ENCODE assay signal across 9 cellular contexts in the genomic region with DNA sequence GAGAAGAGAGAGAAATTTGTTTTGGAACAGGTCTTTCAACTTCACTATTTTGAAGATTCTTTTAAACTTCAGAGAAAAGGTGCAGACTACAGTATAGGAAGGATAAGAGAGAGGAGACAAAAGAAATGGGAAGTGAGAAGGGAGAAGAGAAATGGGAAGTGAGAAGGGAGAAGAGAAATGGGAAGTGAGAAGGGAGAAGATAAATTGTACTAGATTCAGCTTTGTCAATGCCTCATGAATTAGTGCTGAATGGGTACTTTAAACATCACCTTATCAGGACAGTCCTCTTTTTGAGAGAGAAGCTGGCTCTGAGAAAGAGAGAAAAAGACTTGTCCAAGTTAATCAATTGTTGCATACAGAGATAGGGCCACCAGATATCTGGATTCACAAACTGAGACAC. TPM values are rescaled to one million over a fixed set of nuclear protein-coding genes. Genes with fewer than 3 reads are reported as not detected.
DNase-seq lines count a peak whose midpoint lies in the region; ATAC-seq, FAIRE-seq and TF ChIP-seq lines count a peak whose summit lies in the region.
"Had no signal": no experiment of that assay in that cellular context is flagged by ENCODE, and none has a peak within 500 bp of the region (broad histone marks: within the 10 kb centered on the region; RNA-seq: fewer than 3 reads in every experiment).

No MANE protein-coding gene starts in this region.

- ATAC-seq in GM18907 (IDR thresholded peaks at IDR 0.05; ENCODE audit: unreplicated experiment) (peak; percentile 8), HG03139 (IDR thresholded peaks at IDR 0.05; ENCODE audit: unreplicated experiment) (peak; percentile 2), GM18519 (IDR thresholded peaks at IDR 0.05; ENCODE audit: low FRiP score, unreplicated experiment) (no peak), sciatic nerve (no peak)
- no peak for ATAC-seq in natural killer cell treated with Interleukin-12 subunit alpha and Interleukin-12 subunit beta and Interleukin-15 and Interleukin-18, amount 100 ng/mL, for 72 hours
- ATAC-seq: K562 had no signal

- DNase-seq in bronchial epithelial cell (ENCODE audit: low read depth) = no peak
- no peak for DNase-seq in natural killer cell treated with Interleukin-12 subunit alpha and Interleukin-12 subunit beta and Interleukin-15 and Interleukin-18, amount 100 ng/mL, for 72 hours (ENCODE audit: low spot score)
- no peak for DNase-seq in NCI-H82 (lab: John Stamatoyannopoulos, UW)
- no peak for DNase-seq in sciatic nerve (ENCODE audit: low spot score)
- DNase-seq in kidney glomerular epithelial cell (lab: John Stamatoyannopoulos, UW) = no peak

- peaks cover 7% of the 10 kb centered on the region for H3K36me3 Mint-ChIP-seq in natural killer cell treated with Interleukin-12 subunit alpha and Interleukin-12 subunit beta and Interleukin-15 and Interleukin-18, amount 100 ng/mL, for 72 hours

- FAIRE-seq in bronchial epithelial cell (lab: Jason Lieb, UNC) = no peak
- FAIRE-seq: K562 had no signal

- peaks cover 3 to 6% of the 10 kb centered on the region in 2 donors for H3K4me1 Mint-ChIP-seq in natural killer cell treated with Interleukin-12 subunit alpha and Interleukin-12 subunit beta and Interleukin-15 and Interleukin-18, amount 100 ng/mL, for 72 hours (ENCODE audit: low read depth in 2 of 2)

- no peaks in the 10 kb centered on the region for H3K27me3 ChIP-seq in bronchial epithelial cell (ENCODE audit: control insufficient read depth, insufficient read depth, low read length)

- intact Hi-C loops in sciatic nerve (cut with DNase I) = no loop called here

- no peak for TF ChIP-seq CTCF in bronchial epithelial cell (IDR thresholded peaks at IDR 0.05; ENCODE audit: insufficient read depth, low read length, severe bottlenecking)

- H3K36me3 ChIP-seq in bronchial epithelial cell (ENCODE audit: control insufficient read depth, insufficient read depth, low read length) = no peaks in the 10 kb centered on the region

- H3K27ac Mint-ChIP-seq in natural killer cell treated with Interleukin-12 subunit alpha and Interleukin-12 subunit beta and Interleukin-15 and Interleukin-18, amount 100 ng/mL, for 72 hours = no peak overlapping the region

- H3K4me3 Mint-ChIP-seq in natural killer cell treated with Interleukin-12 subunit alpha and Interleukin-12 subunit beta and Interleukin-15 and Interleukin-18, amount 100 ng/mL, for 72 hours = peak overlapping the region; percentile 14

- H3K4me3 ChIP-seq in bronchial epithelial cell (ENCODE audit: low read depth, low read length) = peak overlapping the region; percentile 70
- H3K4me3 ChIP-seq: K562 had no signal

- H3K9me3 Mint-ChIP-seq in natural killer cell treated with Interleukin-12 subunit alpha and Interleukin-12 subunit beta and Interleukin-15 and Interleukin-18, amount 100 ng/mL, for 72 hours = no peaks in the 10 kb centered on the region

- H3K27me3 Mint-ChIP-seq in natural killer cell treated with Interleukin-12 subunit alpha and Interleukin-12 subunit beta and Interleukin-15 and Interleukin-18, amount 100 ng/mL, for 72 hours = peaks cover 26 to 28% of the 10 kb centered on the region in 2 donors

RNA-seq across cellular contexts. Expression of gene P3H2, which starts 1.0 kb away (rescaled TPM):
- total RNA-seq in bronchial epithelial cell (7.6 and 14.6 TPM in 2 replicates), sciatic nerve (18.9 TPM)
- not detected for total RNA-seq in natural killer cell treated with Interleukin-12 subunit alpha and Interleukin-12 subunit beta and Interleukin-15 and Interleukin-18, amount 100 ng/mL, for 72 hours

Comparison
In these comparisons a context has a peak if more than half of its experiments do, and no peak if none do; other contexts are left out.
1. ATAC-seq: peak in GM18907 (single experiment) and HG03139 (single experiment); none in natural killer cell treated with Interleukin-12 subunit alpha and Interleukin-12 subunit beta and Interleukin-15 and Interleukin-18, amount 100 ng/mL, for 72 hours (0 of 2), GM18519 (single experiment) and sciatic nerve (single experiment).